In genomic region chr22:44329179-44329796, GRCh38 we compare ENCODE assay signal across 8 cellular contexts.
DNase-seq lines count a peak whose midpoint lies in the region; ATAC-seq and TF ChIP-seq lines count a peak whose summit lies in the region.

No MANE protein-coding gene starts in this region.

- DNase-seq in DMS53 treated with DMSO at 0.1 percent for 48 hours (lab: John Stamatoyannopoulos, UW; ENCODE audit: unreplicated experiment): peak; percentile 50
- peak; percentile 41 for DNase-seq in epidermal melanocyte (ENCODE audit: insufficient read length, low spot score)
- DNase-seq in NCI-H2171 (lab: John Stamatoyannopoulos, UW): no peak
- DNase-seq in GDM1 (lab: John Stamatoyannopoulos, UW): no peak
- DNase-seq in putamen (ENCODE audit: low spot score): no peak

- no peak overlapping the region for H3K4me3 ChIP-seq in KMS-11 (IDR thresholded peaks at IDR 0.05; ENCODE audit: insufficient read depth, low read depth, low read length)

- no peak overlapping the region for H3K27ac ChIP-seq in KMS-11

- H3K27me3 ChIP-seq in KMS-11 (ENCODE audit: insufficient read depth, low read depth): peaks cover 25% of the 10 kb centered on the region; the same call in 1 of the 2 replicates

- no peak overlapping the region for H2AFZ ChIP-seq in KMS-11 (ENCODE audit: low read depth)

- no peaks in the 10 kb centered on the region for H4K20me1 ChIP-seq in KMS-11 (ENCODE audit: insufficient read depth)

- peaks cover 19% of the 10 kb centered on the region for H3K4me1 ChIP-seq in KMS-11 (ENCODE audit: low read depth, poor library complexity, severe bottlenecking)

- no peaks in the 10 kb centered on the region for H3K79me2 ChIP-seq in KMS-11 (ENCODE audit: insufficient read depth, low read depth)

- ATAC-seq in GM19467 (IDR thresholded peaks at IDR 0.05; ENCODE audit: unreplicated experiment): peak; percentile 53
- ATAC-seq in HG03025 (IDR thresholded peaks at IDR 0.05; ENCODE audit: low FRiP score, unreplicated experiment): no peak

- no peaks in the 10 kb centered on the region for H3K36me3 ChIP-seq in KMS-11 (ENCODE audit: insufficient read depth)

- H3K9ac ChIP-seq in KMS-11: no peak overlapping the region

- TF ChIP-seq CTCF in KMS-11 (conservative IDR thresholded peaks at IDR 0.05; ENCODE audit: low read depth, low read length): no peak

- peak overlapping the region; percentile 82 for H3K4me2 ChIP-seq in KMS-11

Comparison
In these comparisons a context has a peak if more than half of its experiments do, and no peak if none do; other contexts are left out.
1. DNase-seq: peak in DMS53 treated with DMSO at 0.1 percent for 48 hours (single experiment) and epidermal melanocyte (single experiment); none in NCI-H2171 (single experiment), GDM1 (single experiment) and putamen (single experiment).